In the genomic region with DNA sequence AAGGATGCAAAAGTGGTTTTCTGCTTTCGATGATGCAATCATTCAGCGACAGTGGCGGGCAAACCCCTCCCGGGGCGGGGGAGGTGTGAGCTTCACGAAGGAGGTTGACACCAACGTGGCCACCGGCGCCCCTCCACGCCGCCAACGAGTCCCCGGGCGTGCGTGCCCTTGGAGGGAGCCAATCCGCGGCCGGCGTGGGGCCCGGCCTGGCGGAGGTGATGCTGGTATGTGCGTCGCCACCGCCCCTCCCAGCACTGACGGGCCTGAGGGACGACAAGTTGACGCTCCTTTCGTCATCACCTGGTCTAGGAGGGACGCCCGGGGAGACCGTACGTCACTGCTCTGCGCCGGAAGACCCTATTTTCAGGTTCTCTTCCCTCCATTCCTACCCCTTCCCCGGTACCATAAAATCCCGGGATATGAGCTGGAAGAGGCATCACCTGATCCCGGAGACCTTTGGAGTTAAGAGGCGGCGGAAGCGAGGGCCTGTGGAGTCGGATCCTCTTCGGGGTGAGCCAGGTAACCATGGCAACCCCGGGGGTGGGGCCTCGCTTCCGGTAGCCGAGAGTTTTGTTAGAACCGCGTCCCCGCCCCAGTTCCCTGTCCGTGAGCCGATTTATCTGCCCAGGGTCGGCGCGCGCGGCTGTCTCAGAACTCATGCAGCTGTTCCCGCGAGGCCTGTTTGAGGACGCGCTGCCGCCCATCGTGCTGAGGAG, we compare ENCODE assay signal across 1 cellular context.
TF ChIP-seq lines count a peak whose summit lies in the region.

A gene (minus strand): TSS at position 146 of the 716 bp plus-strand sequence. CDS start 463 bp downstream, outside the sequence.

TF ChIP-seq in K562, 482 proteins besides CTCF, POLR2A, EP300 and RAD21 (continued from another document and continues in another):
- TF ChIP-seq, protein P1, sequence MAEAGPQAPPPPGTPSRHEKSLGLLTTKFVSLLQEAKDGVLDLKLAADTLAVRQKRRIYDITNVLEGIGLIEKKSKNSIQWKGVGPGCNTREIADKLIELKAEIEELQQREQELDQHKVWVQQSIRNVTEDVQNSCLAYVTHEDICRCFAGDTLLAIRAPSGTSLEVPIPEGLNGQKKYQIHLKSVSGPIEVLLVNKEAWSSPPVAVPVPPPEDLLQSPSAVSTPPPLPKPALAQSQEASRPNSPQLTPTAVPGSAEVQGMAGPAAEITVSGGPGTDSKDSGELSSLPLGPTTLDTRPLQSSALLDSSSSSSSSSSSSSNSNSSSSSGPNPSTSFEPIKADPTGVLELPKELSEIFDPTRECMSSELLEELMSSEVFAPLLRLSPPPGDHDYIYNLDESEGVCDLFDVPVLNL (CRISPR knock-in tag; IDR thresholded peaks at IDR 0.05; ENCODE audit: low read depth) = peak; percentile 66; the same call in 1 of the 2 replicates
- no peak for TF ChIP-seq SRSF7 (optimal IDR thresholded peaks at IDR 0.05; ENCODE audit: low read depth, low read length)
- TF ChIP-seq RAD51 (IDR thresholded peaks at IDR 0.05; ENCODE audit: borderline replicate concordance, low read depth) = no peak
- TF ChIP-seq ZNF77 (CRISPR knock-in tag; IDR thresholded peaks at IDR 0.05) = no peak
- TF ChIP-seq, protein P2, sequence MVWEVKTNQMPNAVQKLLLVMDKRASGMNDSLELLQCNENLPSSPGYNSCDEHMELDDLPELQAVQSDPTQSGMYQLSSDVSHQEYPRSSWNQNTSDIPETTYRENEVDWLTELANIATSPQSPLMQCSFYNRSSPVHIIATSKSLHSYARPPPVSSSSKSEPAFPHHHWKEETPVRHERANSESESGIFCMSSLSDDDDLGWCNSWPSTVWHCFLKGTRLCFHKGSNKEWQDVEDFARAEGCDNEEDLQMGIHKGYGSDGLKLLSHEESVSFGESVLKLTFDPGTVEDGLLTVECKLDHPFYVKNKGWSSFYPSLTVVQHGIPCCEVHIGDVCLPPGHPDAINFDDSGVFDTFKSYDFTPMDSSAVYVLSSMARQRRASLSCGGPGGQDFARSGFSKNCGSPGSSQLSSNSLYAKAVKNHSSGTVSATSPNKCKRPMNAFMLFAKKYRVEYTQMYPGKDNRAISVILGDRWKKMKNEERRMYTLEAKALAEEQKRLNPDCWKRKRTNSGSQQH (CRISPR knock-in tag; IDR thresholded peaks at IDR 0.05) = no peak
- peak; percentile 7; the same call in 1 of the 2 replicates for TF ChIP-seq ZNF316 (IDR thresholded peaks at IDR 0.05)
- TF ChIP-seq, protein P3, sequence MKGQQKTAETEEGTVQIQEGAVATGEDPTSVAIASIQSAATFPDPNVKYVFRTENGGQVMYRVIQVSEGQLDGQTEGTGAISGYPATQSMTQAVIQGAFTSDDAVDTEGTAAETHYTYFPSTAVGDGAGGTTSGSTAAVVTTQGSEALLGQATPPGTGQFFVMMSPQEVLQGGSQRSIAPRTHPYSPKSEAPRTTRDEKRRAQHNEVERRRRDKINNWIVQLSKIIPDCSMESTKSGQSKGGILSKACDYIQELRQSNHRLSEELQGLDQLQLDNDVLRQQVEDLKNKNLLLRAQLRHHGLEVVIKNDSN (CRISPR knock-in tag; IDR thresholded peaks at IDR 0.05) = peak; percentile 67
- peak; percentile 76 for TF ChIP-seq BHLHE40 (IDR thresholded peaks at IDR 0.05; ENCODE audit: low read length)
- peak; percentile 38 for TF ChIP-seq PML (IDR thresholded peaks at IDR 0.05; ENCODE audit: low read length)
- no peak for TF ChIP-seq ZNF263 (CRISPR knock-in tag; IDR thresholded peaks at IDR 0.05; ENCODE audit: borderline replicate concordance)
- TF ChIP-seq, protein P4, sequence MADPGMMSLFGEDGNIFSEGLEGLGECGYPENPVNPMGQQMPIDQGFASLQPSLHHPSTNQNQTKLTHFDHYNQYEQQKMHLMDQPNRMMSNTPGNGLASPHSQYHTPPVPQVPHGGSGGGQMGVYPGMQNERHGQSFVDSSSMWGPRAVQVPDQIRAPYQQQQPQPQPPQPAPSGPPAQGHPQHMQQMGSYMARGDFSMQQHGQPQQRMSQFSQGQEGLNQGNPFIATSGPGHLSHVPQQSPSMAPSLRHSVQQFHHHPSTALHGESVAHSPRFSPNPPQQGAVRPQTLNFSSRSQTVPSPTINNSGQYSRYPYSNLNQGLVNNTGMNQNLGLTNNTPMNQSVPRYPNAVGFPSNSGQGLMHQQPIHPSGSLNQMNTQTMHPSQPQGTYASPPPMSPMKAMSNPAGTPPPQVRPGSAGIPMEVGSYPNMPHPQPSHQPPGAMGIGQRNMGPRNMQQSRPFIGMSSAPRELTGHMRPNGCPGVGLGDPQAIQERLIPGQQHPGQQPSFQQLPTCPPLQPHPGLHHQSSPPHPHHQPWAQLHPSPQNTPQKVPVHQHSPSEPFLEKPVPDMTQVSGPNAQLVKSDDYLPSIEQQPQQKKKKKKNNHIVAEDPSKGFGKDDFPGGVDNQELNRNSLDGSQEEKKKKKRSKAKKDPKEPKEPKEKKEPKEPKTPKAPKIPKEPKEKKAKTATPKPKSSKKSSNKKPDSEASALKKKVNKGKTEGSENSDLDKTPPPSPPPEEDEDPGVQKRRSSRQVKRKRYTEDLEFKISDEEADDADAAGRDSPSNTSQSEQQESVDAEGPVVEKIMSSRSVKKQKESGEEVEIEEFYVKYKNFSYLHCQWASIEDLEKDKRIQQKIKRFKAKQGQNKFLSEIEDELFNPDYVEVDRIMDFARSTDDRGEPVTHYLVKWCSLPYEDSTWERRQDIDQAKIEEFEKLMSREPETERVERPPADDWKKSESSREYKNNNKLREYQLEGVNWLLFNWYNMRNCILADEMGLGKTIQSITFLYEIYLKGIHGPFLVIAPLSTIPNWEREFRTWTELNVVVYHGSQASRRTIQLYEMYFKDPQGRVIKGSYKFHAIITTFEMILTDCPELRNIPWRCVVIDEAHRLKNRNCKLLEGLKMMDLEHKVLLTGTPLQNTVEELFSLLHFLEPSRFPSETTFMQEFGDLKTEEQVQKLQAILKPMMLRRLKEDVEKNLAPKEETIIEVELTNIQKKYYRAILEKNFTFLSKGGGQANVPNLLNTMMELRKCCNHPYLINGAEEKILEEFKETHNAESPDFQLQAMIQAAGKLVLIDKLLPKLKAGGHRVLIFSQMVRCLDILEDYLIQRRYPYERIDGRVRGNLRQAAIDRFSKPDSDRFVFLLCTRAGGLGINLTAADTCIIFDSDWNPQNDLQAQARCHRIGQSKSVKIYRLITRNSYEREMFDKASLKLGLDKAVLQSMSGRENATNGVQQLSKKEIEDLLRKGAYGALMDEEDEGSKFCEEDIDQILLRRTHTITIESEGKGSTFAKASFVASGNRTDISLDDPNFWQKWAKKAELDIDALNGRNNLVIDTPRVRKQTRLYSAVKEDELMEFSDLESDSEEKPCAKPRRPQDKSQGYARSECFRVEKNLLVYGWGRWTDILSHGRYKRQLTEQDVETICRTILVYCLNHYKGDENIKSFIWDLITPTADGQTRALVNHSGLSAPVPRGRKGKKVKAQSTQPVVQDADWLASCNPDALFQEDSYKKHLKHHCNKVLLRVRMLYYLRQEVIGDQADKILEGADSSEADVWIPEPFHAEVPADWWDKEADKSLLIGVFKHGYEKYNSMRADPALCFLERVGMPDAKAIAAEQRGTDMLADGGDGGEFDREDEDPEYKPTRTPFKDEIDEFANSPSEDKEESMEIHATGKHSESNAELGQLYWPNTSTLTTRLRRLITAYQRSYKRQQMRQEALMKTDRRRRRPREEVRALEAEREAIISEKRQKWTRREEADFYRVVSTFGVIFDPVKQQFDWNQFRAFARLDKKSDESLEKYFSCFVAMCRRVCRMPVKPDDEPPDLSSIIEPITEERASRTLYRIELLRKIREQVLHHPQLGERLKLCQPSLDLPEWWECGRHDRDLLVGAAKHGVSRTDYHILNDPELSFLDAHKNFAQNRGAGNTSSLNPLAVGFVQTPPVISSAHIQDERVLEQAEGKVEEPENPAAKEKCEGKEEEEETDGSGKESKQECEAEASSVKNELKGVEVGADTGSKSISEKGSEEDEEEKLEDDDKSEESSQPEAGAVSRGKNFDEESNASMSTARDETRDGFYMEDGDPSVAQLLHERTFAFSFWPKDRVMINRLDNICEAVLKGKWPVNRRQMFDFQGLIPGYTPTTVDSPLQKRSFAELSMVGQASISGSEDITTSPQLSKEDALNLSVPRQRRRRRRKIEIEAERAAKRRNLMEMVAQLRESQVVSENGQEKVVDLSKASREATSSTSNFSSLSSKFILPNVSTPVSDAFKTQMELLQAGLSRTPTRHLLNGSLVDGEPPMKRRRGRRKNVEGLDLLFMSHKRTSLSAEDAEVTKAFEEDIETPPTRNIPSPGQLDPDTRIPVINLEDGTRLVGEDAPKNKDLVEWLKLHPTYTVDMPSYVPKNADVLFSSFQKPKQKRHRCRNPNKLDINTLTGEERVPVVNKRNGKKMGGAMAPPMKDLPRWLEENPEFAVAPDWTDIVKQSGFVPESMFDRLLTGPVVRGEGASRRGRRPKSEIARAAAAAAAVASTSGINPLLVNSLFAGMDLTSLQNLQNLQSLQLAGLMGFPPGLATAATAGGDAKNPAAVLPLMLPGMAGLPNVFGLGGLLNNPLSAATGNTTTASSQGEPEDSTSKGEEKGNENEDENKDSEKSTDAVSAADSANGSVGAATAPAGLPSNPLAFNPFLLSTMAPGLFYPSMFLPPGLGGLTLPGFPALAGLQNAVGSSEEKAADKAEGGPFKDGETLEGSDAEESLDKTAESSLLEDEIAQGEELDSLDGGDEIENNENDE (IDR thresholded peaks at IDR 0.05; ENCODE audit: low read depth, low read length) = no peak
- TF ChIP-seq SMAD1 (IDR thresholded peaks at IDR 0.05; ENCODE audit: low read depth, low read length, partially characterized antibody) = no peak
- TF ChIP-seq, protein P5, sequence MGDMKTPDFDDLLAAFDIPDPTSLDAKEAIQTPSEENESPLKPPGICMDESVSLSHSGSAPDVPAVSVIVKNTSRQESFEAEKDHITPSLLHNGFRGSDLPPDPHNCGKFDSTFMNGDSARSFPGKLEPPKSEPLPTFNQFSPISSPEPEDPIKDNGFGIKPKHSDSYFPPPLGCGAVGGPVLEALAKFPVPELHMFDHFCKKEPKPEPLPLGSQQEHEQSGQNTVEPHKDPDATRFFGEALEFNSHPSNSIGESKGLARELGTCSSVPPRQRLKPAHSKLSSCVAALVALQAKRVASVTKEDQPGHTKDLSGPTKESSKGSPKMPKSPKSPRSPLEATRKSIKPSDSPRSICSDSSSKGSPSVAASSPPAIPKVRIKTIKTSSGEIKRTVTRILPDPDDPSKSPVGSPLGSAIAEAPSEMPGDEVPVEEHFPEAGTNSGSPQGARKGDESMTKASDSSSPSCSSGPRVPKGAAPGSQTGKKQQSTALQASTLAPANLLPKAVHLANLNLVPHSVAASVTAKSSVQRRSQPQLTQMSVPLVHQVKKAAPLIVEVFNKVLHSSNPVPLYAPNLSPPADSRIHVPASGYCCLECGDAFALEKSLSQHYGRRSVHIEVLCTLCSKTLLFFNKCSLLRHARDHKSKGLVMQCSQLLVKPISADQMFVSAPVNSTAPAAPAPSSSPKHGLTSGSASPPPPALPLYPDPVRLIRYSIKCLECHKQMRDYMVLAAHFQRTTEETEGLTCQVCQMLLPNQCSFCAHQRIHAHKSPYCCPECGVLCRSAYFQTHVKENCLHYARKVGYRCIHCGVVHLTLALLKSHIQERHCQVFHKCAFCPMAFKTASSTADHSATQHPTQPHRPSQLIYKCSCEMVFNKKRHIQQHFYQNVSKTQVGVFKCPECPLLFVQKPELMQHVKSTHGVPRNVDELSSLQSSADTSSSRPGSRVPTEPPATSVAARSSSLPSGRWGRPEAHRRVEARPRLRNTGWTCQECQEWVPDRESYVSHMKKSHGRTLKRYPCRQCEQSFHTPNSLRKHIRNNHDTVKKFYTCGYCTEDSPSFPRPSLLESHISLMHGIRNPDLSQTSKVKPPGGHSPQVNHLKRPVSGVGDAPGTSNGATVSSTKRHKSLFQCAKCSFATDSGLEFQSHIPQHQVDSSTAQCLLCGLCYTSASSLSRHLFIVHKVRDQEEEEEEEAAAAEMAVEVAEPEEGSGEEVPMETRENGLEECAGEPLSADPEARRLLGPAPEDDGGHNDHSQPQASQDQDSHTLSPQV (IDR thresholded peaks at IDR 0.05) = no peak; the same call in none of the 2 replicates
- TF ChIP-seq SAFB (IDR thresholded peaks at IDR 0.05; ENCODE audit: borderline replicate concordance, low read depth, low read length) = peak; percentile 74; the same call in 1 of the 2 replicates
- TF ChIP-seq, protein P6, sequence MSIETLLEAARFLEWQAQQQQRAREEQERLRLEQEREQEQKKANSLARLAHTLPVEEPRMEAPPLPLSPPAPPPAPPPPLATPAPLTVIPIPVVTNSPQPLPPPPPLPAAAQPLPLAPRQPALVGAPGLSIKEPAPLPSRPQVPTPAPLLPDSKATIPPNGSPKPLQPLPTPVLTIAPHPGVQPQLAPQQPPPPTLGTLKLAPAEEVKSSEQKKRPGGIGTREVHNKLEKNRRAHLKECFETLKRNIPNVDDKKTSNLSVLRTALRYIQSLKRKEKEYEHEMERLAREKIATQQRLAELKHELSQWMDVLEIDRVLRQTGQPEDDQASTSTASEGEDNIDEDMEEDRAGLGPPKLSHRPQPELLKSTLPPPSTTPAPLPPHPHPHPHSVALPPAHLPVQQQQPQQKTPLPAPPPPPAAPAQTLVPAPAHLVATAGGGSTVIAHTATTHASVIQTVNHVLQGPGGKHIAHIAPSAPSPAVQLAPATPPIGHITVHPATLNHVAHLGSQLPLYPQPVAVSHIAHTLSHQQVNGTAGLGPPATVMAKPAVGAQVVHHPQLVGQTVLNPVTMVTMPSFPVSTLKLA (conservative IDR thresholded peaks at IDR 0.05) = peak; percentile 95 to 98
- TF ChIP-seq NFE2 (IDR thresholded peaks at IDR 0.05; ENCODE audit: low read depth) = no peak
- no peak for TF ChIP-seq THRAP3 (IDR thresholded peaks at IDR 0.05; ENCODE audit: borderline replicate concordance)
- TF ChIP-seq CHCHD3 (CRISPR knock-in tag; IDR thresholded peaks at IDR 0.05) = peak; percentile 12; the same call in 1 of the 2 replicates
- TF ChIP-seq MAZ (CRISPR knock-in tag; conservative IDR thresholded peaks at IDR 0.05 in 1 of 2, IDR thresholded peaks at IDR 0.05 in 1 of 2) = peak; percentile 99 to 100
- TF ChIP-seq, protein P7, sequence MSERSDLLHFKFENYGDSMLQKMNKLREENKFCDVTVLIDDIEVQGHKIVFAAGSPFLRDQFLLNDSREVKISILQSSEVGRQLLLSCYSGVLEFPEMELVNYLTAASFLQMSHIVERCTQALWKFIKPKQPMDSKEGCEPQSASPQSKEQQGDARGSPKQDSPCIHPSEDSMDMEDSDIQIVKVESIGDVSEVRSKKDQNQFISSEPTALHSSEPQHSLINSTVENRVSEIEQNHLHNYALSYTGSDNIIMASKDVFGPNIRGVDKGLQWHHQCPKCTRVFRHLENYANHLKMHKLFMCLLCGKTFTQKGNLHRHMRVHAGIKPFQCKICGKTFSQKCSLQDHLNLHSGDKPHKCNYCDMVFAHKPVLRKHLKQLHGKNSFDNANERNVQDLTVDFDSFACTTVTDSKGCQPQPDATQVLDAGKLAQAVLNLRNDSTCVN (CRISPR knock-in tag; IDR thresholded peaks at IDR 0.05) = no peak; the same call in 1 of the 2 replicates
- TF ChIP-seq LCOR (CRISPR knock-in tag; IDR thresholded peaks at IDR 0.05) = peak; percentile 58
- peak; percentile 99 for TF ChIP-seq NCOA1 (IDR thresholded peaks at IDR 0.05; ENCODE audit: low read depth)
- peak; percentile 68 for TF ChIP-seq GTF2F1 (IDR thresholded peaks at IDR 0.05; ENCODE audit: low read depth, low read length)
- peak; percentile 67; the same call in 1 of the 2 replicates for TF ChIP-seq SUPT5H (IDR thresholded peaks at IDR 0.05)
- TF ChIP-seq, protein P8, sequence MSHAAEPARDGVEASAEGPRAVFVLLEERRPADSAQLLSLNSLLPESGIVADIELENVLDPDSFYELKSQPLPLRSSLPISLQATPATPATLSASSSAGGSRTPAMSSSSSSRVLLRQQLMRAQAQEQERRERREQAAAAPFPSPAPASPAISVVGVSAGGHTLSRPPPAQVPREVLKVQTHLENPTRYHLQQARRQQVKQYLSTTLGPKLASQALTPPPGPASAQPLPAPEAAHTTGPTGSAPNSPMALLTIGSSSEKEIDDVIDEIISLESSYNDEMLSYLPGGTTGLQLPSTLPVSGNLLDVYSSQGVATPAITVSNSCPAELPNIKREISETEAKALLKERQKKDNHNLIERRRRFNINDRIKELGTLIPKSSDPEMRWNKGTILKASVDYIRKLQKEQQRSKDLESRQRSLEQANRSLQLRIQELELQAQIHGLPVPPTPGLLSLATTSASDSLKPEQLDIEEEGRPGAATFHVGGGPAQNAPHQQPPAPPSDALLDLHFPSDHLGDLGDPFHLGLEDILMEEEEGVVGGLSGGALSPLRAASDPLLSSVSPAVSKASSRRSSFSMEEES (CRISPR knock-in tag; IDR thresholded peaks at IDR 0.05) = no peak
- TF ChIP-seq DIDO1 (tag; IDR thresholded peaks at IDR 0.05; ENCODE audit: low read depth) = peak; percentile 77
